ENCODE assay signal across 7 cellular contexts in genomic region chr2:172120-172519, GRCh38.
DNase-seq lines count a peak whose midpoint lies in the region; ATAC-seq and TF ChIP-seq lines count a peak whose summit lies in the region.
"Not testable (repeated sequence)": the region's sequence is repeated elsewhere in the genome, so short reads cannot be mapped to it uniquely, and the experiment has no call there.

No MANE protein-coding gene starts in this region.

- peaks cover 19% of the 10 kb centered on the region for H3K4me1 ChIP-seq in SJSA1 (replicated peaks)
- H3K4me1 ChIP-seq in heart right ventricle, right lobe of liver: not testable (repeated sequence)

- DNase-seq in DMS114 treated with DMSO at 0.1 percent for 48 hours (lab: John Stamatoyannopoulos, UW; ENCODE audit: unreplicated experiment) = peak; percentile 9
- peak; percentile 25 for DNase-seq in LoVo (ENCODE audit: low spot score)
- peak; percentile 21 to 57 for DNase-seq in SJSA1 (ENCODE audit: low read depth in 1 of 2, low spot score in 2 of 2)
- DNase-seq in MCF 10A (ENCODE audit: unreplicated experiment) = peak; percentile 18
- DNase-seq in heart right ventricle = not testable (repeated sequence)
- DNase-seq in right lobe of liver = peak; percentile 60 to 72 (median 64)
- peak in 7 of 10 donors; percentile 29 to 92 (median 67) for DNase-seq in posterior cingulate gyrus

- not testable (repeated sequence) for H3K9me3 Mint-ChIP-seq in MCF 10A (ENCODE audit: unreplicated experiment)

- H3K4me3 ChIP-seq in SJSA1, heart right ventricle, right lobe of liver: not testable (repeated sequence)

- not testable (repeated sequence) for H3K4me3 Mint-ChIP-seq in MCF 10A (ENCODE audit: unreplicated experiment)

- H3K27ac Mint-ChIP-seq in MCF 10A (ENCODE audit: low read depth, unreplicated experiment) = not testable (repeated sequence)

- BruUV-seq in MCF 10A (replicated peaks; lab: Mats Ljungman, UMichigan) = not testable (repeated sequence)

- H3K36me3 ChIP-seq in SJSA1, heart right ventricle, right lobe of liver: not testable (repeated sequence)

- peaks cover 11% of the 10 kb centered on the region for H3K27me3 Mint-ChIP-seq in MCF 10A (ENCODE audit: insufficient read depth, unreplicated experiment)

- not testable (repeated sequence) for H3K9me3 ChIP-seq in SJSA1 (replicated peaks); heart right ventricle; right lobe of liver

- POLR2A ChIA-PET in MCF 10A (lab: Yijun Ruan, JAX) = not testable (repeated sequence)

- ATAC-seq in heart right ventricle (peak in 6 of 8 donors; percentile 65 to 77 (median 70)), right lobe of liver (peak; percentile 96 to 100 (median 99))

- CTCF ChIA-PET in MCF 10A (lab: Yijun Ruan, JAX) = interaction anchor here (0.7 kb wide), 2 partner anchors 85 to 91 kb away, joined by 3 read pairs; no protein-coding TSS in a partner anchor

- intact Hi-C loops in MCF 10A (cut with micrococcal nuclease) = loop anchor here (1.0 kb wide), 1 partner anchor 465 kb away; no protein-coding TSS in a partner anchor
- intact Hi-C loops in heart right ventricle (cut with DNase I) = loop anchor here in 4 of 10 donors (1.0 to 5.0 kb wide), 2 partner anchors 118 to 120 kb away; no protein-coding TSS in a partner anchor
- intact Hi-C loops in right lobe of liver (cut with DNase I) = not testable (repeated sequence)
- intact Hi-C loops in posterior cingulate gyrus (cut with DNase I) = loop anchor here (2.0 kb wide), 1 partner anchor 465 kb away; no protein-coding TSS in a partner anchor

- TF ChIP-seq CTCF in MCF 10A (IDR thresholded peaks at IDR 0.05; ENCODE audit: unreplicated experiment) (peak; percentile 31), heart right ventricle (IDR thresholded peaks at IDR 0.05) (peak in 8 of 9 donors; percentile 12 to 56 (median 50)), right lobe of liver (IDR thresholded peaks at IDR 0.05) (peak; percentile 59 to 79 (median 66))

- not testable (repeated sequence) for H3K36me3 Mint-ChIP-seq in MCF 10A (ENCODE audit: insufficient read depth, unreplicated experiment)

- H3K4me1 Mint-ChIP-seq in MCF 10A (ENCODE audit: insufficient read depth, unreplicated experiment) = peaks cover 21% of the 10 kb centered on the region

- not testable (repeated sequence) for H3K27me3 ChIP-seq in SJSA1 (replicated peaks); right lobe of liver
- peaks cover 0 to 18% (median 13%) of the 10 kb centered on the region in 7 donors for H3K27me3 ChIP-seq in heart right ventricle

- H3K27ac ChIP-seq in SJSA1, heart right ventricle, right lobe of liver: not testable (repeated sequence)

- not testable (repeated sequence) for TF ChIP-seq POLR2A in right lobe of liver (IDR thresholded peaks at IDR 0.05)

- 67 to 74% methylated on average over 9 of the region's 9 CpGs for whole genome bisulfite sequencing in heart right ventricle, 2 donors
- WGBS in right lobe of liver (ENCODE audit: insufficient coverage, low coverage, low lambda C conversion rate, missing lambda C conversion rate) = 36% methylated on average over 8 of the region's 9 CpGs
